Comparison of ENCODE assay signal across 8 cellular contexts in genomic region chr15:52013151-52013791, GRCh38. TPM values are rescaled to one million over a fixed set of nuclear protein-coding genes. Genes with fewer than 3 reads are reported as not detected.
DNase-seq lines count a peak whose midpoint lies in the region; ATAC-seq, FAIRE-seq and TF ChIP-seq lines count a peak whose summit lies in the region.

No MANE protein-coding gene starts in this region.

- ATAC-seq in left ventricle myocardium superior, result no peak

- H3K27me3 ChIP-seq in left ventricle myocardium inferior (ENCODE audit: low read depth), result no peaks in the 10 kb centered on the region

- H3K27ac ChIP-seq in left ventricle myocardium inferior (replicated peaks), result peak overlapping the region; percentile 45

- FAIRE-seq in urothelium cell line (lab: Jason Lieb, UNC), result no peak

- H3K4me3 ChIP-seq in left ventricle myocardium inferior, result no peak overlapping the region

- no peaks in the 10 kb centered on the region for H3K9me3 ChIP-seq in left ventricle myocardium inferior (replicated peaks)

- H3K4me1 ChIP-seq in left ventricle myocardium inferior, result peaks cover 42% of the 10 kb centered on the region

- DNase-seq in left ventricle myocardium inferior (no peak), left ventricle myocardium superior (no peak), LHCN-M2 (ENCODE audit: low read depth) (peak; percentile 73), amniotic epithelial cell (ENCODE audit: low read depth) (peak; percentile 95), NCI-H2227 (lab: John Stamatoyannopoulos, UW; ENCODE audit: unreplicated experiment) (no peak), DMS114 treated with DMSO at 0.1 percent for 48 hours (lab: John Stamatoyannopoulos, UW; ENCODE audit: unreplicated experiment) (no peak), urothelium cell line (ENCODE audit: low spot score) (no peak)
- DNase-seq in stimulated activated naive CD4-positive, alpha-beta T cell (lab: John Stamatoyannopoulos, UW), result no peak

- no peak for TF ChIP-seq CTCF in left ventricle myocardium inferior (IDR thresholded peaks at IDR 0.05; ENCODE audit: borderline replicate concordance)

- intact Hi-C loops in left ventricle myocardium inferior (cut with micrococcal nuclease) (no loop called here), left ventricle myocardium superior (cut with micrococcal nuclease) (no loop called here)

- H3K36me3 ChIP-seq in left ventricle myocardium inferior, result no peaks in the 10 kb centered on the region

RNA-seq across cellular contexts. Expression of gene MAPK6, which starts 5.7 kb away (rescaled TPM):
- total RNA-seq in left ventricle myocardium inferior (19.2 TPM), left ventricle myocardium superior (17.9 TPM), LHCN-M2 (2014; rRNA removed) (53.9 and 67.1 TPM in 2 replicates)
- polyA plus RNA-seq in LHCN-M2 (2012), result 12.3 TPM

RNA-seq across cellular contexts. Expression of gene LEO1, which starts 41.7 kb away (rescaled TPM):
- total RNA-seq in left ventricle myocardium inferior, result 9.7 TPM
- 9.0 TPM for total RNA-seq in left ventricle myocardium superior
- total RNA-seq in LHCN-M2 (2014; rRNA removed), result 46.0 and 48.9 TPM in 2 replicates
- 15.3 TPM for polyA plus RNA-seq in LHCN-M2 (2012)

Comparison
In these comparisons a context has a peak if more than half of its experiments do, and no peak if none do; other contexts are left out.
1. DNase-seq: peak in LHCN-M2 (single experiment) and amniotic epithelial cell (single experiment); none in left ventricle myocardium inferior (single experiment), left ventricle myocardium superior (single experiment), NCI-H2227 (single experiment), stimulated activated naive CD4-positive, alpha-beta T cell (0 of 6), DMS114 treated with DMSO at 0.1 percent for 48 hours (single experiment) and urothelium cell line (single experiment).